Comparison of ENCODE assay signal across 9 cellular contexts in the genomic region with DNA sequence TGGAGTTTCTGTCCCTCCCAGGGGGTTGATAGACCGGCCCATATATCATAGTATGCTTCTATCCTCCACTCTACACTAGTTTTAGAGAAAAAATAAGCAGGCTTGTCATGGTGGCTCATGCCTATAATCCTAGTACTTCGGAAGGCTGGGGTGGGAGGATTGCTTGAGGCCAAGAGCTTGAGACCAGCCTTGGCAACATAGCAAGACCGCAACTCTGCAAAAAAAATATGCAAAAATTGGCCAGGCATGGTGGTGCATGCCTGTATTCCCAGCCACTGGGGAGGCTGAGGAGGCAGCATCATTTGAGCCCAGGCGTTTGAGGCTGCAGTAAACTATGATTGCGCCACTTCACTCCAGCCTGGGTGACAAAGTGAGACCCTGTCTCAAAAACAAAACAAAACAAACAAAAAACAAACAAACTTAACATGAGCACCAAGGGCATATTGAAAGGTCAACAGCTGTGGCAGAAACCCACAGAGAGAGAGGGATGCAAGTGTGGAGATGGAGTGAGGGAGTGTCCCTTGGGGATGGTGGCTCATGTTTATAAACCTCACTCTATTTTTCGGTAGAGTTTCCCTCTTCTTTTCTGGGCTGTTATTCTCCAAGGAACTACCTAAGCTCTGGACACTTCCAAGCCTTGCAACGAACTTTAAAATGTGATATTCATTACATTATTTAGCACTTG. TPM values are rescaled to one million over a fixed set of nuclear protein-coding genes. Genes with fewer than 3 reads are reported as not detected.
"Had no signal": no experiment of that assay in that cellular context is flagged by ENCODE, and none has a peak within 500 bp of the region (broad histone marks: within the 10 kb centered on the region; RNA-seq: fewer than 3 reads in every experiment).

No MANE protein-coding gene starts in this region.

- H3K36me3 ChIP-seq: HAP-1 had no signal

- H3K9ac ChIP-seq: GM23248 had no signal

- H3K4me1 ChIP-seq: HAP-1 had no signal

- H3K9me3 ChIP-seq: HAP-1 had no signal

- H3K27ac ChIP-seq: GM23248 had no signal

- DNase-seq: GM23248, GOT3, H7, IMR-90, KG1 had no signal

- H3K4me3 ChIP-seq: GM23248, HAP-1, K562 had no signal

- ATAC-seq: HCT116, K562 had no signal

RNA-seq across cellular contexts. Expression of a gene that starts 24.1 kb away (rescaled TPM):
- total RNA-seq: GM23248, HT-29, IMR-90, K562 had no signal
- polyA plus RNA-seq: GM23248, IMR-90, K562 had no signal
